ENCODE assay signal across 19 cellular contexts in genomic region chr16:14331020-14331419, GRCh38.
DNase-seq lines count a peak whose midpoint lies in the region; ATAC-seq, FAIRE-seq and TF ChIP-seq lines count a peak whose summit lies in the region.
"Had no signal": no experiment of that assay in that cellular context is flagged by ENCODE, and none has a peak within 500 bp of the region (broad histone marks: within the 10 kb centered on the region; RNA-seq: fewer than 3 reads in every experiment).

No MANE protein-coding gene starts in this region.

- peak; percentile 34 for ATAC-seq in lung (ENCODE audit: insufficient read depth, low FRiP score)

- H3K27me3 ChIP-seq in lung (ENCODE audit: control insufficient read depth, insufficient read depth) (no peaks in the 10 kb centered on the region), brain microvascular endothelial cell (replicated peaks) (no peaks in the 10 kb centered on the region)
- H3K27me3 ChIP-seq: BLaER1 treated with 17β-estradiol and CSF1 and Interleukin-3, amounts not matched to agents 10 nM and 100 nM had no signal

- in situ Hi-C loops in brain microvascular endothelial cell (cut with HindIII; ENCODE audit: low pct_ligation_motif_present, low sequenced_read_pairs), result no loop called here

- no peaks in the 10 kb centered on the region for H3K9me3 ChIP-seq in lung (ENCODE audit: control insufficient read depth in 2 of 2, insufficient read depth in 1 of 2, low read length in 1 of 2)

- TF ChIP-seq POLR2A in GM12891 (IDR thresholded peaks at IDR 0.05; ENCODE audit: low read depth, low read length), result peak; percentile 54; the same call in 1 of the 2 replicates

- intact Hi-C loops in posterior cingulate gyrus (cut with DNase I), result no loop called here

- WGBS in lung, 2 donors, result 76 to 88% methylated on average over 2 of the region's 2 CpGs

- H3K36me3 ChIP-seq in lung (ENCODE audit: control insufficient read depth in 2 of 2, insufficient read depth in 2 of 2, low read length in 2 of 2), result no peaks in the 10 kb centered on the region
- H3K36me3 ChIP-seq in brain microvascular endothelial cell (replicated peaks), result no peaks in the 10 kb centered on the region

- H3K4me3 ChIP-seq in lung (no peak overlapping the region), brain microvascular endothelial cell (ENCODE audit: low read depth, low read length) (no peak overlapping the region)
- H3K4me3 ChIP-seq: BLaER1 treated with 17β-estradiol and CSF1 and Interleukin-3, amounts not matched to agents 10 nM and 100 nM had no signal

- DNase-seq in DMS 273 (lab: John Stamatoyannopoulos, UW; ENCODE audit: unreplicated experiment) (peak; percentile 45), DMS 273 treated with DMSO at 0.1 percent for 48 hours (lab: John Stamatoyannopoulos, UW) (no peak), GM12891 (ENCODE audit: insufficient read length, low spot score) (no peak), lung (ENCODE audit: low spot score) (no peak), posterior cingulate gyrus (peak in 7 of 10 donors; percentile 25 to 93 (median 57)), germinal center (ENCODE audit: low spot score) (no peak), kidney tubule cell (ENCODE audit: low spot score) (no peak), brain microvascular endothelial cell (no peak)
- DNase-seq: AML-193; CD4-positive, CD25-positive, alpha-beta regulatory T cell; DMS79; HCEC 1CT; HFFc6 had no signal

- H3K27ac ChIP-seq in lung (ENCODE audit: low read depth in 1 of 2, low read length in 1 of 2) (no peak overlapping the region), brain microvascular endothelial cell (no peak overlapping the region)
- H3K27ac ChIP-seq: 22Rv1; BLaER1 treated with 17β-estradiol and CSF1 and Interleukin-3, amounts not matched to agents 10 nM and 100 nM; HL-60 had no signal

- TF ChIP-seq CTCF in lung (IDR thresholded peaks at IDR 0.05; ENCODE audit: control extremely low read depth, extremely low read depth), result no peak
- no peak for TF ChIP-seq CTCF in brain microvascular endothelial cell (IDR thresholded peaks at IDR 0.05; ENCODE audit: low read depth, low read length, missing control alignments)

- FAIRE-seq in GM12891 (lab: Jason Lieb, UNC), result no peak
- FAIRE-seq: GM12892, GM19239, H1 had no signal

- peaks cover 0 to 1% of the 10 kb centered on the region in 2 donors for H3K4me1 ChIP-seq in lung (ENCODE audit: control insufficient read depth in 2 of 2, insufficient read depth in 2 of 2, low read length in 2 of 2)

TF ChIP-seq in GM12891, 5 proteins besides CTCF, POLR2A, EP300 and RAD21:
- TF ChIP-seq POU2F2 (IDR thresholded peaks at IDR 0.05; ENCODE audit: low read depth, low read length) (no peak), POLR2AphosphoS5 (IDR thresholded peaks at IDR 0.05; ENCODE audit: low read depth, low read length) (0 out of 2 replicates have a peak, but pooled peaks have one; percentile 56), TAF1 (IDR thresholded peaks at IDR 0.05; ENCODE audit: low read depth, low read length) (no peak), PAX5 (IDR thresholded peaks at IDR 0.05; ENCODE audit: insufficient read depth, low read length, severe bottlenecking) (no peak)

Comparison
In these comparisons a context has a peak if more than half of its experiments do, and no peak if none do; other contexts are left out.
1. DNase-seq: peak in DMS 273 (single experiment) and posterior cingulate gyrus (7 of 10); none in DMS 273 treated with DMSO at 0.1 percent for 48 hours (single experiment), GM12891 (single experiment), lung (single experiment), germinal center (single experiment), kidney tubule cell (single experiment) and brain microvascular endothelial cell (single experiment).